ENCODE assay signal across 17 cellular contexts in genomic region chr3:94269763-94270162, GRCh38.
"Had no signal": no experiment of that assay in that cellular context is flagged by ENCODE, and none has a peak within 500 bp of the region (broad histone marks: within the 10 kb centered on the region; RNA-seq: fewer than 3 reads in every experiment).

No MANE protein-coding gene starts in this region.

- H3K4me1 ChIP-seq: lower lobe of right lung, pancreas had no signal

- H3K27me3 ChIP-seq: pancreas, sigmoid colon had no signal

- H3K9me3 ChIP-seq: lower lobe of right lung, pancreas, sigmoid colon had no signal

- H3K36me3 ChIP-seq: lower lobe of right lung, pancreas, sigmoid colon had no signal

- H3K27ac ChIP-seq: lower lobe of right lung, pancreas had no signal

- ATAC-seq: left cardiac atrium; lower lobe of right lung; naive thymus-derived CD4-positive, alpha-beta T cell; pancreas; stimulated activated effector memory CD8-positive, alpha-beta T cell treated with anti-CD3 and anti-CD28 coated beads, Interleukin-12 subunit alpha, Interleukin-12 subunit beta, amount 100 ng/mL, for 72 hours had no signal

- DNase-seq: activated CD4-positive, CD25-positive, alpha-beta regulatory T cell treated with anti-CD3 and anti-CD28 coated beads, Interleukin-2, amount 50 U/mL, for 72 hours; activated naive CD4-positive, alpha-beta T cell treated with Interleukin-2 at 50 U/mL for 16 hours; activated T-cell treated with anti-CD3 and anti-CD28 coated beads for 4 hours; caudate nucleus; cortex of kidney; effector CD4-positive, alpha-beta T cell; foreskin fibroblast; left cardiac atrium; lower lobe of right lung; naive thymus-derived CD4-positive, alpha-beta T cell; pancreas; sigmoid colon; stimulated activated CD4-positive, alpha-beta T cell treated with anti-CD3 and anti-CD28 coated beads, Interleukin-12 subunit alpha, Interleukin-12 subunit beta, amount 100 ng/mL, for 4 hours; stimulated activated CD4-positive, alpha-beta T cell treated with anti-CD3 and anti-CD28 coated beads, Interleukin-2, amount 100 ng/mL, for 24 hours; T-helper 1 cell; T1000 had no signal

- H3K4me3 ChIP-seq: lower lobe of right lung, pancreas, sigmoid colon had no signal
